Comparison of ENCODE assay signal across 8 cellular contexts in genomic region chr2:47907097-47907781, GRCh38. TPM values are rescaled to one million over a fixed set of nuclear protein-coding genes. Genes with fewer than 3 reads are reported as not detected.
DNase-seq lines count a peak whose midpoint lies in the region; ATAC-seq and TF ChIP-seq lines count a peak whose summit lies in the region.

No MANE protein-coding gene starts in this region.

- H2AFZ ChIP-seq in PC-3 (ENCODE audit: low read length): peak overlapping the region; percentile 88

- POLR2A ChIA-PET in PC-3 (lab: Charles Lee; ENCODE audit: unreplicated experiment): interaction anchor here (0.6 to 1.2 kb wide), 4 partner anchors 40 to 199 kb away, joined by 3 to 5 read pairs (median 3); no protein-coding TSS in a partner anchor

- H3K4me2 ChIP-seq in PC-3 (ENCODE audit: low read length): peak overlapping the region; percentile 95

- CTCF ChIA-PET in PC-3 (lab: Charles Lee): interaction anchor here (0.6 to 1.9 kb wide), 5 partner anchors 8 to 470 kb away, joined by 3 to 16 read pairs (median 3); no protein-coding TSS in a partner anchor

- intact Hi-C loops in PC-3 (cut with micrococcal nuclease): no loop called here

- H3K9ac ChIP-seq in PC-3 (ENCODE audit: low read length): peak overlapping the region; percentile 68

- DNase-seq in EH (ENCODE audit: low read depth) (peak; percentile 23), PC-3 (peak; percentile 15), amniotic epithelial cell (ENCODE audit: low read depth) (peak; percentile 60), kidney epithelial cell (ENCODE audit: low read depth) (no peak), cerebellum (ENCODE audit: low spot score) (no peak), germinal center (ENCODE audit: low spot score) (no peak)
- DNase-seq in stimulated activated CD8-positive, alpha-beta memory T cell treated with anti-CD3 and anti-CD28 coated beads, Interleukin-4, amount 100 ng/mL, for 48 hours: peak; percentile 49
- no peak for DNase-seq in NK-92 treated with Interleukin-12 subunit alpha and Interleukin-12 subunit beta, amount 100 ng/mL, for 24 hours (lab: John Stamatoyannopoulos, UW)

- H4K20me1 ChIP-seq in PC-3 (ENCODE audit: low read length): peaks cover 23% of the 10 kb centered on the region

- TF ChIP-seq CTCF in PC-3 (conservative IDR thresholded peaks at IDR 0.05; ENCODE audit: low read depth, low read length): no peak
- TF ChIP-seq CTCF in kidney epithelial cell (IDR thresholded peaks at IDR 0.05; ENCODE audit: insufficient read depth, low read length, poor library complexity, severe bottlenecking): no peak

- no peaks in the 10 kb centered on the region for H3K9me2 ChIP-seq in PC-3 (replicated peaks; ENCODE audit: low read length)

- no peak for ATAC-seq in PC-3

- peaks cover 34% of the 10 kb centered on the region for H3K79me2 ChIP-seq in PC-3 (ENCODE audit: low read length)

- H3K27ac ChIP-seq in PC-3 (ENCODE audit: low read length): peak overlapping the region; percentile 90

- H3K4me1 ChIP-seq in PC-3 (ENCODE audit: insufficient read depth, low read length): peaks cover 12% of the 10 kb centered on the region

- H3K9me3 ChIP-seq in PC-3 (ENCODE audit: low read length): no peaks in the 10 kb centered on the region

- TSS peak; percentile 88 for BruUV-seq in PC-3 (replicated peaks; lab: Mats Ljungman, UMichigan)

- H3K36me3 ChIP-seq in PC-3 (ENCODE audit: low read depth, low read length) (no peaks in the 10 kb centered on the region), kidney epithelial cell (ENCODE audit: control insufficient read depth, insufficient read depth, low read length) (no peaks in the 10 kb centered on the region)

- H3K27me3 ChIP-seq in PC-3 (ENCODE audit: low read length): no peaks in the 10 kb centered on the region
- H3K27me3 ChIP-seq in kidney epithelial cell (ENCODE audit: control insufficient read depth, insufficient read depth, low read length): no peaks in the 10 kb centered on the region

- H3F3A ChIP-seq in PC-3 (ENCODE audit: low read length, unreplicated experiment): no peaks in the 10 kb centered on the region

- peak overlapping the region; percentile 75 for H3K4me3 ChIP-seq in PC-3 (ENCODE audit: low read length)
- H3K4me3 ChIP-seq in kidney epithelial cell (ENCODE audit: low read depth, low read length): peak overlapping the region; percentile 55

RNA-seq across cellular contexts. Expression of gene FBXO11, which starts 0.9 kb away (rescaled TPM):
- 34.8 and 39.6 TPM in 2 replicates for total RNA-seq in PC-3 (2014; rRNA removed)
- total RNA-seq in kidney epithelial cell: 32.0 and 40.3 TPM in 2 replicates
- total RNA-seq in cerebellum: 194 TPM

Comparison
In these comparisons a context has a peak if more than half of its experiments do, and no peak if none do; other contexts are left out.
1. DNase-seq: peak in EH (single experiment), PC-3 (single experiment), amniotic epithelial cell (single experiment) and stimulated activated CD8-positive, alpha-beta memory T cell treated with anti-CD3 and anti-CD28 coated beads, Interleukin-4, amount 100 ng/mL, for 48 hours (single experiment); none in kidney epithelial cell (single experiment), cerebellum (single experiment), germinal center (single experiment) and NK-92 treated with Interleukin-12 subunit alpha and Interleukin-12 subunit beta, amount 100 ng/mL, for 24 hours (single experiment).